27 cellular contexts compared by ENCODE assay signal in genomic region chr3:22969276-22969675, GRCh38.
"Had no signal": no experiment of that assay in that cellular context is flagged by ENCODE, and none has a peak within 500 bp of the region (broad histone marks: within the 10 kb centered on the region; RNA-seq: fewer than 3 reads in every experiment).

No MANE protein-coding gene starts in this region.

- H3K4me1 ChIP-seq: left ventricle myocardium inferior, pancreas, stomach, testis, thyroid gland, transverse colon, upper lobe of left lung had no signal

- H3K9me3 ChIP-seq: left ventricle myocardium inferior, mucosa of descending colon, pancreas, stomach, testis, thyroid gland, transverse colon, upper lobe of left lung had no signal

- ATAC-seq: mucosa of descending colon; naive thymus-derived CD4-positive, alpha-beta T cell; natural killer cell treated with Interleukin-12 subunit alpha and Interleukin-12 subunit beta and Interleukin-15 and Interleukin-18, amount 100 ng/mL, for 72 hours; pancreas; right cardiac atrium; sciatic nerve; stimulated activated naive B cell treated with anti-CD40 and anti-IgM and Interleukin-4, amounts not matched to agents 10 μg/mL and 1 μg/mL and 100 μg/mL, for 72 hours; stimulated activated naive CD8-positive, alpha-beta T cell treated with anti-CD3 and anti-CD28 coated beads, Interleukin-15, Interleukin-2, amounts not matched to agents 100 U/mL and 50 U/mL, for 24 hours had no signal

- H3K4me3 ChIP-seq: left ventricle myocardium inferior, lung, mucosa of descending colon, pancreas, skin epidermis, stomach, testis, thyroid gland, transverse colon, upper lobe of left lung had no signal

- H3K9me3 Mint-ChIP-seq: memory B cell; stimulated activated naive B cell treated with anti-CD40 and anti-IgM and Interleukin-4, amounts not matched to agents 10 μg/mL and 1 μg/mL and 100 μg/mL, for 72 hours had no signal

- H3K36me3 Mint-ChIP-seq: immature natural killer cell; memory B cell; naive thymus-derived CD4-positive, alpha-beta T cell; natural killer cell treated with Interleukin-12 subunit alpha and Interleukin-12 subunit beta and Interleukin-15 and Interleukin-18, amount 100 ng/mL, for 72 hours; stimulated activated naive B cell treated with anti-CD40 and anti-IgM and Interleukin-4, amounts not matched to agents 10 μg/mL and 1 μg/mL and 100 μg/mL, for 72 hours had no signal

- H3K4me1 Mint-ChIP-seq: memory B cell had no signal

- DNase-seq: hypothalamus; immature natural killer cell; kidney; left ventricle myocardium inferior; midbrain; mucosa of descending colon; naive thymus-derived CD4-positive, alpha-beta T cell; pancreas; posterior cingulate gyrus; retina; right cardiac atrium; stimulated activated CD4-positive, alpha-beta T cell treated with anti-CD3 and anti-CD28 coated beads, Interleukin-12 subunit alpha, Interleukin-12 subunit beta, amount 100 ng/mL, for 4 hours; stimulated activated CD4-positive, alpha-beta T cell treated with anti-CD3 and anti-CD28 coated beads, Interleukin-15, amount 100 ng/mL, for 24 hours; stimulated activated CD4-positive, alpha-beta T cell treated with anti-CD3 and anti-CD28 coated beads, Interleukin-2, amount 100 ng/mL, for 24 hours; stimulated activated CD4-positive, alpha-beta T cell treated with anti-CD3 and anti-CD28 coated beads, Interleukin-4, amount 100 ng/mL, for 1 hour; stimulated activated naive B cell treated with anti-CD40 and anti-IgM and Interleukin-4, amounts not matched to agents 10 μg/mL and 1 μg/mL and 100 μg/mL, for 72 hours; stimulated activated naive CD8-positive, alpha-beta T cell treated with anti-CD3 and anti-CD28 coated beads, Interleukin-15, Interleukin-2, amounts not matched to agents 100 U/mL and 50 U/mL, for 24 hours; stomach; testis; thyroid gland; transverse colon; upper lobe of left lung had no signal

- H3K4me3 Mint-ChIP-seq: immature natural killer cell; memory B cell; naive thymus-derived CD4-positive, alpha-beta T cell; natural killer cell treated with Interleukin-12 subunit alpha and Interleukin-12 subunit beta and Interleukin-15 and Interleukin-18, amount 100 ng/mL, for 72 hours; stimulated activated naive B cell treated with anti-CD40 and anti-IgM and Interleukin-4, amounts not matched to agents 10 μg/mL and 1 μg/mL and 100 μg/mL, for 72 hours had no signal

- H3K27me3 ChIP-seq: pancreas, stomach, testis, thyroid gland, transverse colon, upper lobe of left lung had no signal

- H3K27ac Mint-ChIP-seq: immature natural killer cell; memory B cell; naive thymus-derived CD4-positive, alpha-beta T cell; natural killer cell treated with Interleukin-12 subunit alpha and Interleukin-12 subunit beta and Interleukin-15 and Interleukin-18, amount 100 ng/mL, for 72 hours; stimulated activated naive B cell treated with anti-CD40 and anti-IgM and Interleukin-4, amounts not matched to agents 10 μg/mL and 1 μg/mL and 100 μg/mL, for 72 hours had no signal

- H3K36me3 ChIP-seq: left ventricle myocardium inferior, pancreas, stomach, thyroid gland, transverse colon, upper lobe of left lung had no signal

- H3K27ac ChIP-seq: left ventricle myocardium inferior, pancreas, skin epidermis, stomach, testis, thyroid gland, transverse colon, upper lobe of left lung had no signal
